Comparison of ENCODE assay signal across 21 cellular contexts in the genomic region with DNA sequence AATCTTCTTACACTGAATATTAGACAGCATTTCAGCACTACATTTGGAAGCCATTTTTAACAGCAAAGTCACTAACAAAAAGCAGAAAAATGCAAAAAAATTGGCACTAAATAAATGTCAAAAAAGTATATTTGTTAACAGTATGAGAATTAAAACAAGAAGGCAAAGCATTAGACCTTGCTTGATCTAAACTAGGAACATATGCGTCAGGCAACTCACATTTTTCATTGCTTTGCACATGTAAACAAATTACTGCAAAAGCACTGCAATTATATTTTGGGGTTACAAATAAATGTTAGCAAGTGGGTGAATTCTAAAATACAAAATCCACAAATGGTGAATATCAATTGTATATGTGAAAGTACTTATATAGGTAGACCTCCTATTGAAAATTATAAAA. TPM values are rescaled to one million over a fixed set of nuclear protein-coding genes. Genes with fewer than 3 reads are reported as not detected.
DNase-seq lines count a peak whose midpoint lies in the region; FAIRE-seq and TF ChIP-seq lines count a peak whose summit lies in the region.
"Had no signal": no experiment of that assay in that cellular context is flagged by ENCODE, and none has a peak within 500 bp of the region (broad histone marks: within the 10 kb centered on the region; RNA-seq: fewer than 3 reads in every experiment).

No MANE protein-coding gene starts in this region.

- H3K9me3 ChIP-seq in spleen, result no peaks in the 10 kb centered on the region
- H3K9me3 ChIP-seq: A549, HAP-1 had no signal

- H3K36me3 ChIP-seq in spleen, result peaks cover 0 to 39% (median 0%) of the 10 kb centered on the region in 6 donors
- H3K36me3 ChIP-seq: HAP-1 had no signal

- no peak for TF ChIP-seq CTCF in AG10803 (conservative IDR thresholded peaks at IDR 0.05; ENCODE audit: low read length)
- TF ChIP-seq CTCF in VCaP (conservative IDR thresholded peaks at IDR 0.05), result no peak
- TF ChIP-seq CTCF in spleen (IDR thresholded peaks at IDR 0.05 in 8 of 11, conservative IDR thresholded peaks at IDR 0.05 in 3 of 11), result no peak

- FAIRE-seq in RCC 7860 (lab: Jason Lieb, UNC), result no peak
- FAIRE-seq: A549, G401.6, GM12891, H1, HTR-8/SVneo had no signal

- peak; percentile 53 for DNase-seq in AG10803 (ENCODE audit: low read depth)
- DNase-seq in EH (ENCODE audit: low read depth), result peak; percentile 12
- peak; percentile 71 for DNase-seq in fibroblast of peridontal ligament (ENCODE audit: extremely low read depth)
- DNase-seq in posterior vena cava (ENCODE audit: low spot score), result no peak
- no peak for DNase-seq in RCC 7860 (ENCODE audit: low spot score)
- no peak for DNase-seq in T-helper 9 cell
- DNase-seq in spleen, result no peak
- DNase-seq: AML-193; C1 segment of cervical spinal cord; Calu3; CD4-positive, alpha-beta T cell; DMS 273 treated with DMSO at 0.1 percent for 48 hours; EL; KBM-7 had no signal

- intact Hi-C loops in posterior vena cava (cut with DNase I) (no loop called here), spleen (cut with DNase I; ENCODE audit: low total_unique reads) (no loop called here)

- H3K4me3 ChIP-seq in AG10803 (ENCODE audit: low read length), result no peak overlapping the region
- H3K4me3 ChIP-seq in spleen, result no peak overlapping the region
- H3K4me3 ChIP-seq: A549, HAP-1 had no signal

- no peak for TF ChIP-seq POLR2A in spleen (IDR thresholded peaks at IDR 0.05)

- H3K4me1 ChIP-seq in spleen, result peaks cover 0 to 19% (median 6%) of the 10 kb centered on the region in 6 donors
- H3K4me1 ChIP-seq: A549, HAP-1 had no signal

- H3K27ac ChIP-seq in VCaP (peak overlapping the region; percentile 86), spleen (peak overlapping the region in 1 of 8 donors; percentile 67)
- H3K27ac ChIP-seq: A549 had no signal

- WGBS in spleen, 5 donors, result 92 to 98% (median 96%) methylated on average over 1 of the region's 1 CpG

- H3K27me3 ChIP-seq in spleen (replicated peaks in 1 of 7), result no peaks in the 10 kb centered on the region

RNA-seq across cellular contexts. Expression of gene RAPGEF6, which starts 49.0 kb away (rescaled TPM):
- total RNA-seq in posterior vena cava, result 10 to 100 TPM; 18.9 to 19.9 TPM
- total RNA-seq in spleen, result 10 to 100 TPM; 37.0 to 56.4 (median 46.9) TPM
- 1 to 10 TPM; 3.8 to 5.3 (median 4.8) TPM for polyA plus RNA-seq in spleen

Comparison
In these comparisons a context has a peak if more than half of its experiments do, and no peak if none do; other contexts are left out.
1. DNase-seq: peak in AG10803 (single experiment), EH (single experiment) and fibroblast of peridontal ligament (single experiment); none in posterior vena cava (single experiment), RCC 7860 (single experiment), T-helper 9 cell (single experiment) and spleen (single experiment).